In the genomic region with DNA sequence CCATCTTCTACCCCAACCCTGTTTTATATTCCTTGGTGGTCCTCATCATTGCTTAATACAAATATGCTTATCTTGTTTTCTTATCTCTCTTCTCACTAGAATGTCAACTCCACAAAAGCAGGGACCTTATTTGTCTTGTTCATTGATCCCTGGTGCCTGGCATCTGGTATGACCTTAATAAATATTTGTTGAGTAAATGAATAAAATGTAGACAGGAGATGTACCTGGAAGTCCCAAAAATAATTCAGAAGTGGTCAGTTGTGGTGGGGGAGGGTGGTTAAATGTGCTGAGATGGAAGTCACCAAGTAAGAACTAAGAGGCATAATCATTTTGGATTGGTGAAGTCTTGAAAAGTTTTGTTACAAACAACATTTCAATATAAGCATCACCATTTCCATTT, we compare ENCODE assay signal across 10 cellular contexts.
"Had no signal": no experiment of that assay in that cellular context is flagged by ENCODE, and none has a peak within 500 bp of the region (broad histone marks: within the 10 kb centered on the region; RNA-seq: fewer than 3 reads in every experiment).

No MANE protein-coding gene starts in this region.

- DNase-seq: GM23248, GOT3, H7, HFFc6, IMR-90, KG1 had no signal

- H3K27ac ChIP-seq: GM23248, HL-60 had no signal

- H3K36me3 ChIP-seq: HAP-1 had no signal

- H2AFZ ChIP-seq: GM23248 had no signal

- H3K9me3 ChIP-seq: HAP-1 had no signal

- H3K4me1 ChIP-seq: HAP-1 had no signal

- H3K4me3 ChIP-seq: GM23248, HAP-1, K562 had no signal

- ATAC-seq: HCT116, K562 had no signal

- H3K9ac ChIP-seq: GM23248 had no signal
